Comparison of ENCODE assay signal across 1 cellular context in the genomic region with DNA sequence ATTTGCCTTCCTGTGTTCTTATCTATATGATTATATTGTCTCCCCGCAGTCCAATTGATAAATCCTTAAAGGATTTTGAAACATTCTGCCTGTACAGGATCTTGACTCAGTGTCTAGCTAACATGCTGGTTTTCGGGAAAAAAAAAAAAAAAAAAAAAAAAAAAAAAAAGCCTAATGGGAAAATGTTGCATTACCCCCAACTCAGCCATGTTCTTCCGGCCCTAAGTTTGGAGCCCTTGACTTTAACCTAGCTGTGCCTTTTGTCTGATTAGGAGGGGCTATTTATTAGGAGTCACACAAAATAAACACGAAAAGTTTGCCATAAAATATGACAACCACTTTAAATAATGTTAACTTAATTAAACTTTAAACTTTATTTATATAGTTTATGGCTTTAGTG.
TF ChIP-seq lines count a peak whose summit lies in the region.

No MANE protein-coding gene starts in this region.

TF ChIP-seq in IMR-90, 13 proteins besides CTCF, POLR2A, EP300 and RAD21:
- TF ChIP-seq, protein P1, sequence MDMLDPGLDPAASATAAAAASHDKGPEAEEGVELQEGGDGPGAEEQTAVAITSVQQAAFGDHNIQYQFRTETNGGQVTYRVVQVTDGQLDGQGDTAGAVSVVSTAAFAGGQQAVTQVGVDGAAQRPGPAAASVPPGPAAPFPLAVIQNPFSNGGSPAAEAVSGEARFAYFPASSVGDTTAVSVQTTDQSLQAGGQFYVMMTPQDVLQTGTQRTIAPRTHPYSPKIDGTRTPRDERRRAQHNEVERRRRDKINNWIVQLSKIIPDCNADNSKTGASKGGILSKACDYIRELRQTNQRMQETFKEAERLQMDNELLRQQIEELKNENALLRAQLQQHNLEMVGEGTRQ (IDR thresholded peaks at IDR 0.05; ENCODE audit: low read depth, low read length) = no peak
- TF ChIP-seq CEBPB (IDR thresholded peaks at IDR 0.05; ENCODE audit: low read depth, low read length) (no peak), RFX5 (IDR thresholded peaks at IDR 0.05; ENCODE audit: low read depth, low read length) (no peak), MAZ (IDR thresholded peaks at IDR 0.05; ENCODE audit: borderline replicate concordance, low read depth, low read length) (no peak), CHD1 (IDR thresholded peaks at IDR 0.05; ENCODE audit: low read depth, low read length) (no peak), FOS (IDR thresholded peaks at IDR 0.05; ENCODE audit: low read depth, low read length) (no peak), NFE2L2 (IDR thresholded peaks at IDR 0.05; ENCODE audit: low read depth, low read length) (no peak), MAFK (IDR thresholded peaks at IDR 0.05; ENCODE audit: low read depth, low read length) (no peak), BHLHE40 (IDR thresholded peaks at IDR 0.05; ENCODE audit: low read depth, low read length) (no peak), MXI1 (IDR thresholded peaks at IDR 0.05; ENCODE audit: borderline replicate concordance, low read depth, low read length) (no peak), SMC3 (IDR thresholded peaks at IDR 0.05; ENCODE audit: low read depth, low read length) (no peak), RCOR1 (IDR thresholded peaks at IDR 0.05; ENCODE audit: insufficient replicate concordance, low read length) (no peak)
- TF ChIP-seq, protein P2, sequence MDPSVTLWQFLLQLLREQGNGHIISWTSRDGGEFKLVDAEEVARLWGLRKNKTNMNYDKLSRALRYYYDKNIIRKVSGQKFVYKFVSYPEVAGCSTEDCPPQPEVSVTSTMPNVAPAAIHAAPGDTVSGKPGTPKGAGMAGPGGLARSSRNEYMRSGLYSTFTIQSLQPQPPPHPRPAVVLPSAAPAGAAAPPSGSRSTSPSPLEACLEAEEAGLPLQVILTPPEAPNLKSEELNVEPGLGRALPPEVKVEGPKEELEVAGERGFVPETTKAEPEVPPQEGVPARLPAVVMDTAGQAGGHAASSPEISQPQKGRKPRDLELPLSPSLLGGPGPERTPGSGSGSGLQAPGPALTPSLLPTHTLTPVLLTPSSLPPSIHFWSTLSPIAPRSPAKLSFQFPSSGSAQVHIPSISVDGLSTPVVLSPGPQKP (IDR thresholded peaks at IDR 0.05; ENCODE audit: borderline replicate concordance, low read depth, low read length) = no peak
